ENCODE assay signal across 8 cellular contexts in genomic region chr1:160834945-160835565, GRCh38. TPM values are rescaled to one million over a fixed set of nuclear protein-coding genes. Genes with fewer than 3 reads are reported as not detected.
DNase-seq lines count a peak whose midpoint lies in the region; ATAC-seq, FAIRE-seq and TF ChIP-seq lines count a peak whose summit lies in the region.

No MANE protein-coding gene starts in this region.

- no peaks in the 10 kb centered on the region for H3K79me1 ChIP-seq in mesendoderm (ENCODE audit: low read length)

- no peak overlapping the region for H3K23ac ChIP-seq in mesendoderm (ENCODE audit: low read length)

- no peak overlapping the region for H2BK15ac ChIP-seq in mesendoderm (replicated peaks; ENCODE audit: low read depth)

- no peak overlapping the region for H3K9ac ChIP-seq in mesendoderm (ENCODE audit: low read length)

- FAIRE-seq in D721Med (lab: Jason Lieb, UNC), result no peak

- peak; percentile 26 for TF ChIP-seq CTCF in D721Med (IDR thresholded peaks at IDR 0.05; ENCODE audit: insufficient read depth, missing control alignments)
- TF ChIP-seq CTCF in HEK293 (tag by site-specific recombination; IDR thresholded peaks at IDR 0.05), result peak; percentile 17; the same call in 1 of the 2 replicates
- peak; percentile 62 for TF ChIP-seq CTCF in RWPE1 (conservative IDR thresholded peaks at IDR 0.05; ENCODE audit: low read depth)
- TF ChIP-seq CTCF in brain microvascular endothelial cell (IDR thresholded peaks at IDR 0.05; ENCODE audit: low read depth, low read length, missing control alignments), result peak; percentile 66

- CTCF ChIA-PET in HEK293 (lab: Yijun Ruan, JAX) (interaction anchor here (0.6 to 6.6 kb wide), 34 partner anchors 8 to 270 kb away, joined by 3 to 132 read pairs (median 4); partner anchors contain the start of genes ITLN1 and ITLN2), RWPE1 (lab: Yijun Ruan, JAX) (interaction anchor here (0.6 to 1.4 kb wide), 17 partner anchors 9 to 421 kb away, joined by 3 to 10 read pairs (median 4); no protein-coding TSS in a partner anchor)

- H3K4me1 ChIP-seq in HEK293 (ENCODE audit: control insufficient read depth, insufficient read depth, low read length) (no peaks in the 10 kb centered on the region), mesendoderm (ENCODE audit: control insufficient read depth, low read depth, low read length) (no peaks in the 10 kb centered on the region)

- ATAC-seq in GM19351 (IDR thresholded peaks at IDR 0.05; ENCODE audit: unreplicated experiment), result no peak

- H3K79me2 ChIP-seq in mesendoderm (ENCODE audit: control insufficient read depth, insufficient read depth, low read length), result no peaks in the 10 kb centered on the region

- DNase-seq in D721Med (ENCODE audit: insufficient read length, low spot score) (no peak), RWPE1 (ENCODE audit: low spot score) (peak; percentile 23), brain microvascular endothelial cell (peak; percentile 11), mesendoderm (peak; percentile 39), AG20443 (ENCODE audit: low spot score) (no peak)
- no peak for DNase-seq in stimulated activated CD8-positive, alpha-beta memory T cell treated with anti-CD3 and anti-CD28 coated beads, Interleukin-4, amount 100 ng/mL, for 48 hours

- no peak overlapping the region for H3K27ac ChIP-seq in HEK293 (ENCODE audit: extremely low read depth, low read depth, low read length)
- H3K27ac ChIP-seq in RWPE1, result no peak overlapping the region
- H3K27ac ChIP-seq in brain microvascular endothelial cell, result no peak overlapping the region
- H3K27ac ChIP-seq in mesendoderm (ENCODE audit: low read depth, low read length), result no peak overlapping the region

- H3K56ac ChIP-seq in mesendoderm (ENCODE audit: low read length), result no peak overlapping the region

- H3K4me2 ChIP-seq in mesendoderm (ENCODE audit: low read length), result no peak overlapping the region

- H3K27me3 ChIP-seq in brain microvascular endothelial cell (replicated peaks) (no peaks in the 10 kb centered on the region), mesendoderm (ENCODE audit: insufficient read depth, low read length, poor library complexity) (no peaks in the 10 kb centered on the region)

- H3K36me3 ChIP-seq in HEK293 (ENCODE audit: control insufficient read depth in 2 of 2, insufficient read depth in 1 of 2, low read length in 2 of 2) (no peaks in the 10 kb centered on the region), brain microvascular endothelial cell (replicated peaks) (no peaks in the 10 kb centered on the region), mesendoderm (ENCODE audit: control insufficient read depth, insufficient read depth, low read length) (no peaks in the 10 kb centered on the region)

- H3K4ac ChIP-seq in mesendoderm (ENCODE audit: low read depth, low read length), result no peak overlapping the region

- no peak overlapping the region for H2BK5ac ChIP-seq in mesendoderm (ENCODE audit: low read length)

- no peak overlapping the region for H4K8ac ChIP-seq in mesendoderm (ENCODE audit: low read depth, low read length)

- H3K4me3 ChIP-seq in HEK293 (ENCODE audit: low read depth, low read length) (no peak overlapping the region), brain microvascular endothelial cell (ENCODE audit: low read depth, low read length) (no peak overlapping the region), mesendoderm (ENCODE audit: low read length) (no peak overlapping the region)

- H3K9me3 ChIP-seq in HEK293 (ENCODE audit: control insufficient read depth, insufficient read depth, low read depth, low read length), result no peaks in the 10 kb centered on the region

- in situ Hi-C loops in brain microvascular endothelial cell (cut with HindIII; ENCODE audit: low pct_ligation_motif_present, low sequenced_read_pairs), result no loop called here

- POLR2A ChIA-PET in HEK293 (lab: Yijun Ruan, JAX) (no interaction called here), RWPE1 (lab: Yijun Ruan, JAX; ENCODE audit: low non-redundant PET) (no interaction called here)

- H4K5ac ChIP-seq in mesendoderm (ENCODE audit: low read length), result no peak overlapping the region

- no CpG with 5 or more reads among the region's 3 CpGs for WGBS in mesendoderm (ENCODE audit: extremely low coverage, insufficient coverage, low lambda C conversion rate)

- H3K18ac ChIP-seq in mesendoderm (ENCODE audit: low read length), result no peak overlapping the region

- H2AK5ac ChIP-seq in mesendoderm (ENCODE audit: low read length), result no peak overlapping the region

- H2BK120ac ChIP-seq in mesendoderm (ENCODE audit: low read depth, low read length), result no peak overlapping the region

TF ChIP-seq in HEK293, 187 proteins besides CTCF, POLR2A, EP300 and RAD21 (continues in another document):
- no peak for TF ChIP-seq ZNF792 (tag by site-specific recombination; IDR thresholded peaks at IDR 0.05)
- no peak for TF ChIP-seq ZNF513 (tag by site-specific recombination; IDR thresholded peaks at IDR 0.05)
- no peak for TF ChIP-seq ZNF391 (tag by site-specific recombination; IDR thresholded peaks at IDR 0.05; ENCODE audit: borderline replicate concordance, low read depth)
- peak; percentile 42 for TF ChIP-seq ZNF654 (tag by site-specific recombination; IDR thresholded peaks at IDR 0.05; ENCODE audit: low read depth)
- TF ChIP-seq ZNF777 (tag by site-specific recombination; IDR thresholded peaks at IDR 0.05; ENCODE audit: borderline replicate concordance), result no peak
- no peak for TF ChIP-seq SP7 (tag by site-specific recombination; IDR thresholded peaks at IDR 0.05)
- no peak for TF ChIP-seq ZNF121 (tag by site-specific recombination; IDR thresholded peaks at IDR 0.05)
- TF ChIP-seq ZNF223 (tag by site-specific recombination; IDR thresholded peaks at IDR 0.05), result no peak
- TF ChIP-seq ZEB2 (tag by site-specific recombination; IDR thresholded peaks at IDR 0.05), result no peak
- TF ChIP-seq, protein P1, sequence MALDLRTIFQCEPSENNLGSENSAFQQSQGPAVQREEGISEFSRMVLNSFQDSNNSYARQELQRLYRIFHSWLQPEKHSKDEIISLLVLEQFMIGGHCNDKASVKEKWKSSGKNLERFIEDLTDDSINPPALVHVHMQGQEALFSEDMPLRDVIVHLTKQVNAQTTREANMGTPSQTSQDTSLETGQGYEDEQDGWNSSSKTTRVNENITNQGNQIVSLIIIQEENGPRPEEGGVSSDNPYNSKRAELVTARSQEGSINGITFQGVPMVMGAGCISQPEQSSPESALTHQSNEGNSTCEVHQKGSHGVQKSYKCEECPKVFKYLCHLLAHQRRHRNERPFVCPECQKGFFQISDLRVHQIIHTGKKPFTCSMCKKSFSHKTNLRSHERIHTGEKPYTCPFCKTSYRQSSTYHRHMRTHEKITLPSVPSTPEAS (tag by site-specific recombination; IDR thresholded peaks at IDR 0.05), result no peak
- TF ChIP-seq ZNF660 (tag by site-specific recombination; IDR thresholded peaks at IDR 0.05), result peak; percentile 87
- TF ChIP-seq, protein P2, sequence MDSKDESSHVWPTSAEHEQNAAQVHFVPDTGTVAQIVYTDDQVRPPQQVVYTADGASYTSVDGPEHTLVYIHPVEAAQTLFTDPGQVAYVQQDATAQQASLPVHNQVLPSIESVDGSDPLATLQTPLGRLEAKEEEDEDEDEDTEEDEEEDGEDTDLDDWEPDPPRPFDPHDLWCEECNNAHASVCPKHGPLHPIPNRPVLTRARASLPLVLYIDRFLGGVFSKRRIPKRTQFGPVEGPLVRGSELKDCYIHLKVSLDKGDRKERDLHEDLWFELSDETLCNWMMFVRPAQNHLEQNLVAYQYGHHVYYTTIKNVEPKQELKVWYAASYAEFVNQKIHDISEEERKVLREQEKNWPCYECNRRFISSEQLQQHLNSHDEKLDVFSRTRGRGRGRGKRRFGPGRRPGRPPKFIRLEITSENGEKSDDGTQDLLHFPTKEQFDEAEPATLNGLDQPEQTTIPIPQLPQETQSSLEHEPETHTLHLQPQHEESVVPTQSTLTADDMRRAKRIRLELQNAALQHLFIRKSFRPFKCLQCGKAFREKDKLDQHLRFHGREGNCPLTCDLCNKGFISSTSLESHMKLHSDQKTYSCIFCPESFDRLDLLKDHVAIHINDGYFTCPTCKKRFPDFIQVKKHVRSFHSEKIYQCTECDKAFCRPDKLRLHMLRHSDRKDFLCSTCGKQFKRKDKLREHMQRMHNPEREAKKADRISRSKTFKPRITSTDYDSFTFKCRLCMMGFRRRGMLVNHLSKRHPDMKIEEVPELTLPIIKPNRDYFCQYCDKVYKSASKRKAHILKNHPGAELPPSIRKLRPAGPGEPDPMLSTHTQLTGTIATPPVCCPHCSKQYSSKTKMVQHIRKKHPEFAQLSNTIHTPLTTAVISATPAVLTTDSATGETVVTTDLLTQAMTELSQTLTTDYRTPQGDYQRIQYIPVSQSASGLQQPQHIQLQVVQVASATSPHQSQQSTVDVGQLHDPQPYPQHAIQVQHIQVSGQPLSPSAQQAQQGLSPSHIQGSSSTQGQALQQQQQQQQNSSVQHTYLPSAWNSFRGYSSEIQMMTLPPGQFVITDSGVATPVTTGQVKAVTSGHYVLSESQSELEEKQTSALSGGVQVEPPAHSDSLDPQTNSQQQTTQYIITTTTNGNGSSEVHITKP (tag by site-specific recombination; IDR thresholded peaks at IDR 0.05), result no peak
- no peak for TF ChIP-seq ZNF837 (tag by site-specific recombination; IDR thresholded peaks at IDR 0.05)
- no peak for TF ChIP-seq FEZF1 (tag by site-specific recombination; IDR thresholded peaks at IDR 0.05)
- no peak for TF ChIP-seq ZNF214 (tag by site-specific recombination; IDR thresholded peaks at IDR 0.05; ENCODE audit: borderline replicate concordance)

RNA-seq across cellular contexts. Expression of gene CD244, which starts 27.6 kb away (rescaled TPM):
- not detected for polyA plus RNA-seq in mesendoderm (2013, experiment 1 of 2)
- not detected for polyA plus RNA-seq in mesendoderm (2013, experiment 2 of 2)

RNA-seq across cellular contexts. Expression of gene LY9, which starts 39.1 kb away (rescaled TPM):
- 0.07 TPM for polyA plus RNA-seq in mesendoderm (2013, experiment 1 of 2)
- polyA plus RNA-seq in mesendoderm (2013, experiment 2 of 2), result 0.03 TPM

RNA-seq across cellular contexts. Expression of gene ITLN1, which starts 49.9 kb away (rescaled TPM):
- not detected for polyA plus RNA-seq in mesendoderm (2013, experiment 1 of 2)
- polyA plus RNA-seq in mesendoderm (2013, experiment 2 of 2), result not detected

Comparison
In these comparisons a context has a peak if more than half of its experiments do, and no peak if none do; other contexts are left out.
1. DNase-seq: peak in RWPE1 (single experiment), brain microvascular endothelial cell (single experiment) and mesendoderm (single experiment); none in D721Med (single experiment), stimulated activated CD8-positive, alpha-beta memory T cell treated with anti-CD3 and anti-CD28 coated beads, Interleukin-4, amount 100 ng/mL, for 48 hours (single experiment) and AG20443 (single experiment).
2. Peak in every context shown above with its lines, with median percentiles within 50 percentile points of each other: CTCF ChIP-seq.